ENCODE assay signal across 17 cellular contexts in genomic region chr9:120912958-120913672, GRCh38. TPM values are rescaled to one million over a fixed set of nuclear protein-coding genes. Genes with fewer than 3 reads are reported as not detected.
A peak's percentile ranks its signal among the peaks of the same experiment; 100 is the strongest.
DNase-seq lines count a peak whose midpoint lies in the region; ATAC-seq and TF ChIP-seq lines count a peak whose summit lies in the region.
"Had no signal": no experiment of that assay in that cellular context is flagged by ENCODE, and none has a peak within 500 bp of the region (broad histone marks: within the 10 kb centered on the region; RNA-seq: fewer than 3 reads in every experiment).

No MANE protein-coding gene starts in this region.

- no peak for TF ChIP-seq CTCF in neural progenitor cell (IDR thresholded peaks at IDR 0.05)

- H4K20me1 ChIP-seq in neural progenitor cell (ENCODE audit: low read depth): no peaks in the 10 kb centered on the region

- no peak overlapping the region for H3K9ac ChIP-seq in neural progenitor cell

- H3F3A ChIP-seq in neural progenitor cell (ENCODE audit: low read depth): no peaks in the 10 kb centered on the region

- no peaks in the 10 kb centered on the region for H3K79me2 ChIP-seq in neural progenitor cell (ENCODE audit: low read depth)

- H3K36me3 Mint-ChIP-seq in activated CD8-positive, alpha-beta memory T cell treated with anti-CD3 and anti-CD28 coated beads, Interleukin-2, amount 10 ng/mL, durations not matched to agents 7 days and 5 days: peaks cover 83% of the 10 kb centered on the region
- H3K36me3 Mint-ChIP-seq in activated naive CD8-positive, alpha-beta T cell treated with anti-CD3 and anti-CD28 coated beads, Interleukin-2, amount 10 ng/mL, durations not matched to agents 7 days and 5 days: peaks cover 63% of the 10 kb centered on the region
- peaks cover 2% of the 10 kb centered on the region for H3K36me3 Mint-ChIP-seq in neural progenitor cell

- H3K27ac Mint-ChIP-seq in activated CD8-positive, alpha-beta memory T cell treated with anti-CD3 and anti-CD28 coated beads, Interleukin-2, amount 10 ng/mL, durations not matched to agents 7 days and 5 days: peak overlapping the region; percentile 63
- peak overlapping the region; percentile 4 for H3K27ac Mint-ChIP-seq in activated naive CD8-positive, alpha-beta T cell treated with anti-CD3 and anti-CD28 coated beads, Interleukin-2, amount 10 ng/mL, durations not matched to agents 7 days and 5 days
- H3K27ac Mint-ChIP-seq in neural progenitor cell: peak overlapping the region; percentile 89
- H3K27ac Mint-ChIP-seq: mesothelial cell of epicardium had no signal

- no peak overlapping the region for H3K4me2 ChIP-seq in neural progenitor cell

- no peak overlapping the region for H3K27ac ChIP-seq in neural progenitor cell
- H3K27ac ChIP-seq: right lobe of liver had no signal

- no peak overlapping the region for H2AFZ ChIP-seq in neural progenitor cell (replicated peaks)

- H3K4me3 Mint-ChIP-seq in activated CD8-positive, alpha-beta memory T cell treated with anti-CD3 and anti-CD28 coated beads, Interleukin-2, amount 10 ng/mL, durations not matched to agents 7 days and 5 days: no peak overlapping the region
- H3K4me3 Mint-ChIP-seq in activated naive CD8-positive, alpha-beta T cell treated with anti-CD3 and anti-CD28 coated beads, Interleukin-2, amount 10 ng/mL, durations not matched to agents 7 days and 5 days: no peak overlapping the region
- no peak overlapping the region for H3K4me3 Mint-ChIP-seq in neural progenitor cell
- H3K4me3 Mint-ChIP-seq: mesothelial cell of epicardium had no signal

- DNase-seq in activated CD8-positive, alpha-beta memory T cell treated with anti-CD3 and anti-CD28 coated beads, Interleukin-2, amount 10 ng/mL, durations not matched to agents 7 days and 5 days: no peak
- no peak for DNase-seq in activated CD8-positive, alpha-beta memory T cell treated with anti-CD3 and anti-CD28 coated beads, Interleukin-2, amount 50 U/mL, for 4 hours
- DNase-seq in activated naive CD8-positive, alpha-beta T cell treated with anti-CD3 and anti-CD28 coated beads, Interleukin-2, amount 10 ng/mL, durations not matched to agents 7 days and 5 days: no peak
- DNase-seq in neural progenitor cell (ENCODE audit: low spot score) (no peak), SKM-1 treated with dmso at 0.1 percent for 144 hours (lab: John Stamatoyannopoulos, UW; ENCODE audit: unreplicated experiment) (no peak), NCI-H1436 (lab: John Stamatoyannopoulos, UW) (no peak), Ammon's horn (ENCODE audit: low spot score) (no peak)
- DNase-seq: amniotic stem cell, islet precursor cell, NCI-H1417, NCI-H2171 treated with DMSO at 0.1 percent for 48 hours, occipital lobe, PC-3 had no signal

- H3K4me1 Mint-ChIP-seq in activated CD8-positive, alpha-beta memory T cell treated with anti-CD3 and anti-CD28 coated beads, Interleukin-2, amount 10 ng/mL, durations not matched to agents 7 days and 5 days: peaks cover 85% of the 10 kb centered on the region
- H3K4me1 Mint-ChIP-seq in activated naive CD8-positive, alpha-beta T cell treated with anti-CD3 and anti-CD28 coated beads, Interleukin-2, amount 10 ng/mL, durations not matched to agents 7 days and 5 days: peaks cover 57% of the 10 kb centered on the region
- H3K4me1 Mint-ChIP-seq in neural progenitor cell: peaks cover 3% of the 10 kb centered on the region

- H3K9me3 Mint-ChIP-seq in activated CD8-positive, alpha-beta memory T cell treated with anti-CD3 and anti-CD28 coated beads, Interleukin-2, amount 10 ng/mL, durations not matched to agents 7 days and 5 days (ENCODE audit: low read depth): no peaks in the 10 kb centered on the region
- H3K9me3 Mint-ChIP-seq in activated naive CD8-positive, alpha-beta T cell treated with anti-CD3 and anti-CD28 coated beads, Interleukin-2, amount 10 ng/mL, durations not matched to agents 7 days and 5 days: peaks cover 5% of the 10 kb centered on the region
- H3K9me3 Mint-ChIP-seq in neural progenitor cell: peaks cover 3% of the 10 kb centered on the region

- no peaks in the 10 kb centered on the region for H3K4me1 ChIP-seq in neural progenitor cell

- CTCF ChIA-PET in activated CD8-positive, alpha-beta memory T cell treated with anti-CD3 and anti-CD28 coated beads, Interleukin-2, amount 10 ng/mL, durations not matched to agents 7 days and 5 days (lab: Charles Lee): interaction anchor here (1.3 kb wide), 1 partner anchor 10 kb away, joined by 4 read pairs; no protein-coding TSS in a partner anchor

- POLR2A ChIA-PET in activated naive CD8-positive, alpha-beta T cell treated with anti-CD3 and anti-CD28 coated beads, Interleukin-2, amount 10 ng/mL, durations not matched to agents 7 days and 5 days (lab: Charles Lee): interaction anchor here (0.6 to 1.2 kb wide), 5 partner anchors 9 to 203 kb away, joined by 3 to 6 read pairs (median 3); no protein-coding TSS in a partner anchor

- H3K9me3 ChIP-seq in neural progenitor cell (ENCODE audit: low read depth): no peaks in the 10 kb centered on the region
- H3K9me3 ChIP-seq: right lobe of liver had no signal

- ATAC-seq in activated CD8-positive, alpha-beta memory T cell treated with anti-CD3 and anti-CD28 coated beads, Interleukin-2, amount 10 ng/mL, durations not matched to agents 7 days and 5 days: no peak
- ATAC-seq in activated naive CD8-positive, alpha-beta T cell treated with anti-CD3 and anti-CD28 coated beads, Interleukin-2, amount 10 ng/mL, durations not matched to agents 7 days and 5 days (ENCODE audit: low read depth): no peak
- ATAC-seq: HCT116, PC-3, right lobe of liver had no signal

- H3K27me3 Mint-ChIP-seq in activated CD8-positive, alpha-beta memory T cell treated with anti-CD3 and anti-CD28 coated beads, Interleukin-2, amount 10 ng/mL, durations not matched to agents 7 days and 5 days: no peaks in the 10 kb centered on the region
- no peaks in the 10 kb centered on the region for H3K27me3 Mint-ChIP-seq in activated naive CD8-positive, alpha-beta T cell treated with anti-CD3 and anti-CD28 coated beads, Interleukin-2, amount 10 ng/mL, durations not matched to agents 7 days and 5 days
- H3K27me3 Mint-ChIP-seq in neural progenitor cell (ENCODE audit: insufficient read depth, low read depth): peaks cover 6% of the 10 kb centered on the region

- peak; percentile 6 for TF ChIP-seq POLR2A in GM19193 (IDR thresholded peaks at IDR 0.05; ENCODE audit: extremely low read depth, insufficient read depth, insufficient read length)

- H3K36me3 ChIP-seq in neural progenitor cell: no peaks in the 10 kb centered on the region
- H3K36me3 ChIP-seq: right lobe of liver had no signal

- no peak overlapping the region for H3K4me3 ChIP-seq in neural progenitor cell
- H3K4me3 ChIP-seq: right lobe of liver had no signal

- H3K27me3 ChIP-seq in neural progenitor cell: no peaks in the 10 kb centered on the region
- H3K27me3 ChIP-seq: right lobe of liver had no signal

RNA-seq across cellular contexts. Expression of gene TRAF1, which starts 13.5 kb away (rescaled TPM):
- 100 to 1,000 TPM in 1 of 2 experiments, 10 to 100 TPM in 1; 59.6 to 114 TPM for total RNA-seq in activated CD8-positive, alpha-beta memory T cell treated with anti-CD3 and anti-CD28 coated beads, Interleukin-2, amount 10 ng/mL, durations not matched to agents 7 days and 5 days
- total RNA-seq in activated naive CD8-positive, alpha-beta T cell treated with anti-CD3 and anti-CD28 coated beads, Interleukin-2, amount 10 ng/mL, durations not matched to agents 7 days and 5 days: 100 to 1,000 TPM in 1 of 2 experiments, 10 to 100 TPM in 1; 97.1 to 102 TPM
- 3.2 and 4.5 TPM in 2 replicates for total RNA-seq in neural progenitor cell (ENCODE audit: low replicate concordance)

RNA-seq across cellular contexts. Expression of gene PHF19, which starts 36.1 kb away (rescaled TPM):
- total RNA-seq in activated CD8-positive, alpha-beta memory T cell treated with anti-CD3 and anti-CD28 coated beads, Interleukin-2, amount 10 ng/mL, durations not matched to agents 7 days and 5 days: 100 to 1,000 TPM; 246 to 254 TPM
- 100 to 1,000 TPM; 248 to 253 TPM for total RNA-seq in activated naive CD8-positive, alpha-beta T cell treated with anti-CD3 and anti-CD28 coated beads, Interleukin-2, amount 10 ng/mL, durations not matched to agents 7 days and 5 days
- total RNA-seq in neural progenitor cell (ENCODE audit: low replicate concordance): 27.4 and 45.1 TPM in 2 replicates

Comparison
In these comparisons a context has a peak if more than half of its experiments do, and no peak if none do; other contexts are left out.
1. H3K27ac Mint-ChIP-seq: peak in every context shown above with its lines; median percentile 89 in neural progenitor cell; 63 in activated CD8-positive, alpha-beta memory T cell treated with anti-CD3 and anti-CD28 coated beads, Interleukin-2, amount 10 ng/mL, durations not matched to agents 7 days and 5 days; 4 in activated naive CD8-positive, alpha-beta T cell treated with anti-CD3 and anti-CD28 coated beads, Interleukin-2, amount 10 ng/mL, durations not matched to agents 7 days and 5 days.
2. RNA of gene TRAF1, which starts 13.5 kb away (total RNA-seq): 59.6 to 114 TPM in activated CD8-positive, alpha-beta memory T cell treated with anti-CD3 and anti-CD28 coated beads, Interleukin-2, amount 10 ng/mL, durations not matched to agents 7 days and 5 days and 97.1 to 102 TPM in activated naive CD8-positive, alpha-beta T cell treated with anti-CD3 and anti-CD28 coated beads, Interleukin-2, amount 10 ng/mL, durations not matched to agents 7 days and 5 days; 3.2 to 4.5 TPM in neural progenitor cell; every median in the first group is over 10 times any median in the second.